In the genomic region with DNA sequence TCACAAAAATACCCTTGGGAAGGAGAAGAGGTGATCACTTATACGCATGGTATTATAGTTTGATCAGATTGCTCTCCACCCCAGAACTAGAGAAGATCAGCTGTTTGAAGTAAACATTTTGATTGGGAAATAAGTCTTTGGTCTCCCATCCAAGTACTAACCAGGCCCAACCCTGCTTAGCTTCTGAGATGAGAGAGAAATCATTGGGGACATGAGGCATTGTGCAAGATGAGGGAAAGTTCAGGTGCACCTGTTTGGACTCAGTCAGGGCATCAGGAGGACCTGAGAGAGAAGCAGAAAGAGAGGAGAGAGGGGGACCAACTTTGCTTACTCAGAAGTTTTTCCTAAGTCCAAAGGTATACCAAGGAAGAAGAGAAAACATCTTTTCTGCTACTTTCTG, we compare ENCODE assay signal across 24 cellular contexts.
"Had no signal": no experiment of that assay in that cellular context is flagged by ENCODE, and none has a peak within 500 bp of the region (broad histone marks: within the 10 kb centered on the region; RNA-seq: fewer than 3 reads in every experiment).

No MANE protein-coding gene starts in this region.

- H3K9me3 ChIP-seq: prostate gland, right atrium auricular region, thyroid gland had no signal

- H3K27ac ChIP-seq: cardiac muscle cell, dorsolateral prefrontal cortex, foreskin keratinocyte, prostate gland, right atrium auricular region, thyroid gland had no signal

- H3K27me3 Mint-ChIP-seq: activated CD4-positive, alpha-beta T cell treated with anti-CD3 and anti-CD28 coated beads, Interleukin-2, amount 10 ng/mL, durations not matched to agents 7 days and 5 days; activated naive CD8-positive, alpha-beta T cell treated with anti-CD3 and anti-CD28 coated beads for 36 hours had no signal

- H3K4me3 Mint-ChIP-seq: activated CD4-positive, alpha-beta T cell treated with anti-CD3 and anti-CD28 coated beads, Interleukin-2, amount 10 ng/mL, durations not matched to agents 7 days and 5 days; activated naive CD8-positive, alpha-beta T cell treated with anti-CD3 and anti-CD28 coated beads for 36 hours; endodermal cell; nephron had no signal

- H3K27me3 ChIP-seq: cardiac muscle cell, dorsolateral prefrontal cortex, foreskin keratinocyte, right atrium auricular region, thyroid gland had no signal

- H3K4me3 ChIP-seq: cardiac muscle cell, dorsolateral prefrontal cortex, lung, prostate gland, right atrium auricular region, thyroid gland had no signal

- H3K9me3 Mint-ChIP-seq: activated CD4-positive, alpha-beta T cell treated with anti-CD3 and anti-CD28 coated beads, Interleukin-2, amount 10 ng/mL, durations not matched to agents 7 days and 5 days; activated naive CD8-positive, alpha-beta T cell treated with anti-CD3 and anti-CD28 coated beads for 36 hours; nephron had no signal

- H3K27ac Mint-ChIP-seq: activated CD4-positive, alpha-beta T cell treated with anti-CD3 and anti-CD28 coated beads, Interleukin-2, amount 10 ng/mL, durations not matched to agents 7 days and 5 days; activated naive CD8-positive, alpha-beta T cell treated with anti-CD3 and anti-CD28 coated beads for 36 hours; endodermal cell; nephron had no signal

- H3K4me1 ChIP-seq: foreskin keratinocyte, prostate gland had no signal

- DNase-seq: activated CD4-positive, alpha-beta T cell treated with anti-CD3 and anti-CD28 coated beads, Interleukin-2, amount 10 ng/mL, durations not matched to agents 7 days and 5 days; activated CD8-positive, alpha-beta memory T cell treated with anti-CD3 and anti-CD28 coated beads for 24 hours; activated CD8-positive, alpha-beta memory T cell treated with anti-CD3 and anti-CD28 coated beads, Interleukin-2, amount 50 U/mL, for 48 hours; activated gamma-delta T cell treated with Interleukin-2 at 50 U/mL for 16 hours; activated naive CD8-positive, alpha-beta T cell treated with anti-CD3 and anti-CD28 coated beads for 36 hours; amniotic stem cell; dorsolateral prefrontal cortex; endodermal cell; foreskin keratinocyte; hippocampal formation; left cardiac atrium; occipital lobe; stimulated activated CD4-positive, alpha-beta T cell treated with anti-CD3 and anti-CD28 coated beads, Interleukin-12 subunit alpha, Interleukin-12 subunit beta, amount 100 ng/mL, for 4 hours; stimulated activated CD4-positive, alpha-beta T cell treated with anti-CD3 and anti-CD28 coated beads, Interleukin-1b, Interleukin-23, amount 100 ng/mL, for 48 hours; stimulated activated CD8-positive, alpha-beta memory T cell treated with anti-CD3 and anti-CD28 coated beads, Interleukin-4, amount 100 ng/mL, for 48 hours; stimulated activated naive CD4-positive, alpha-beta T cell treated with Interleukin-2 at 50 U/mL for 16 hours; thyroid gland had no signal

- ATAC-seq: activated CD4-positive, CD25-positive, alpha-beta regulatory T cell treated with anti-CD3 and anti-CD28 coated beads, Interleukin-2, amount 50 U/mL, for 24 hours; foreskin keratinocyte; left cardiac atrium had no signal

- FAIRE-seq: islet of Langerhans had no signal
